ENCODE assay signal across 1 cellular context in genomic region chr10:122519873-122520272, GRCh38.
TF ChIP-seq lines count a peak whose summit lies in the region.

No MANE protein-coding gene starts in this region.

TF ChIP-seq in HepG2, 621 proteins besides CTCF, POLR2A, EP300 and RAD21:
- TF ChIP-seq MNT (IDR thresholded peaks at IDR 0.05) (peak; percentile 88), FOXK2 (IDR thresholded peaks at IDR 0.05) (no peak)
